ENCODE assay signal across 15 cellular contexts in the genomic region with DNA sequence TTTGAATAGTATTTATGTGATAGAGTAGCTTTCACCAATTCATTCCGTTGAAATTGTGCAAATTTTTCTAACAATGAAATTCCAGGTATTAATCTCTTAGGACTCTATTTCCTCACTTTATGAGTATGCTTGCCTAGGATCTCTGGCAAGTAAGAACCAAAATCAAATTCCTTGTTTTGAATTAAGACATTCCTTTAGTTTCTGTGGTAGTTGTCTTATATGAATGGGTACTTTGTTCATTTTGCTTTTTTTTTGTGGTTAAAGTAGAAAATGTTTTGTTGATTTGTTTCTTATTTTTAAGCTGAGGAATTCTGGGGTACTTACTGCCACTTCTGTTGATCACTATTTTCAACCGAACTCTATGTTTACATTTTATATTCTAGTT.
"Had no signal": no experiment of that assay in that cellular context is flagged by ENCODE, and none has a peak within 500 bp of the region (broad histone marks: within the 10 kb centered on the region; RNA-seq: fewer than 3 reads in every experiment).

No MANE protein-coding gene starts in this region.

- DNase-seq: activated CD4-positive, alpha-beta T cell treated with anti-CD3 and anti-CD28 coated beads, Interleukin-2, amount 50 U/mL, for 4 hours; activated T-cell treated with anti-CD3 and anti-CD28 coated beads, Interleukin-2, amount 50 U/mL, for 1 hour; amniotic stem cell; head of caudate nucleus; left lung; mesendoderm; small intestine; tibial artery had no signal

- H3K4me1 ChIP-seq: neural progenitor cell, parathyroid adenoma had no signal

- ATAC-seq: activated CD4-positive, CD25-positive, alpha-beta regulatory T cell treated with anti-CD3 and anti-CD28 coated beads, Interleukin-2, amount 50 U/mL, for 24 hours had no signal

- H3K4me3 ChIP-seq: breast epithelium, esophagus muscularis mucosa, left lung, neural progenitor cell, tibial artery, vagina had no signal

- H3K9me3 ChIP-seq: breast epithelium, esophagus muscularis mucosa, left lung, tibial artery, vagina had no signal

- H3K27ac ChIP-seq: left lung, neural progenitor cell, parathyroid adenoma, vagina had no signal

- H3K27me3 ChIP-seq: breast epithelium, esophagus muscularis mucosa, foreskin keratinocyte, left lung, neural progenitor cell, tibial artery, vagina had no signal

- H3K36me3 ChIP-seq: breast epithelium, neural progenitor cell, tibial artery, vagina had no signal
